In the genomic region with DNA sequence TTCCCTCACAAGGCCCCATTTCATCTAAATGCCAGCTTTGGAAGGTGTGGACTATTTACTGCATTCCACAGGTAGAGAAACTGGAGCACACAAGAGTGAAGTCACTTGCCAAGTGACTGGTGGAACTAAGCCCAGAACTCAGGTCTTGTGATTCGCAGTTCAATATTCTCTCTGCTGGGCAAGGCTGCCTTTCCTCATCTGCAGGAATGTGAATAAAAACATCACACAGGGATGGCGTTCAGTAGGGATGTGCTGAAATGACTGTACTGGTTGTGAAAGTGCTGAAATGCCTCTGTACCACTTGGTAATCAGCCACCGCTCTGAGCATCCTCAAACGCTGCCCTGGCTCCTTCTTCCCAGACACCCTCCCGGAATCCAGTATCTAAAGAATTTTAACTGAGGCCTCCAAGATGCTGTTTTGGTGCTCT, we compare ENCODE assay signal across 13 cellular contexts.
DNase-seq lines count a peak whose midpoint lies in the region; ATAC-seq and TF ChIP-seq lines count a peak whose summit lies in the region.
"Had no signal": no experiment of that assay in that cellular context is flagged by ENCODE, and none has a peak within 500 bp of the region (broad histone marks: within the 10 kb centered on the region; RNA-seq: fewer than 3 reads in every experiment).

No MANE protein-coding gene starts in this region.

- TF ChIP-seq CTCF in fibroblast of the aortic adventitia (IDR thresholded peaks at IDR 0.05; ENCODE audit: insufficient read depth, low read length) (no peak), retinal pigment epithelial cell (conservative IDR thresholded peaks at IDR 0.05; ENCODE audit: low read depth, low read length) (no peak)

- H3K27me3 Mint-ChIP-seq in activated T-helper 17 cell treated with anti-CD3 and anti-CD28 coated beads, Interleukin-2, amount 50 U/mL, for 72 hours, result no peaks in the 10 kb centered on the region
- H3K27me3 Mint-ChIP-seq in activated naive CD8-positive, alpha-beta T cell treated with anti-CD3 and anti-CD28 coated beads, Interleukin-2, amount 50 U/mL, for 24 hours, result no peaks in the 10 kb centered on the region

- H3K27ac Mint-ChIP-seq in activated T-helper 17 cell treated with anti-CD3 and anti-CD28 coated beads, Interleukin-2, amount 50 U/mL, for 72 hours, result no peak overlapping the region
- no peak overlapping the region for H3K27ac Mint-ChIP-seq in activated naive CD8-positive, alpha-beta T cell treated with anti-CD3 and anti-CD28 coated beads, Interleukin-2, amount 50 U/mL, for 24 hours
- H3K27ac Mint-ChIP-seq: CD8-positive, alpha-beta T cell had no signal

- no peaks in the 10 kb centered on the region for H3K36me3 Mint-ChIP-seq in activated T-helper 17 cell treated with anti-CD3 and anti-CD28 coated beads, Interleukin-2, amount 50 U/mL, for 72 hours (ENCODE audit: low read depth)
- H3K36me3 Mint-ChIP-seq in activated naive CD8-positive, alpha-beta T cell treated with anti-CD3 and anti-CD28 coated beads, Interleukin-2, amount 50 U/mL, for 24 hours (ENCODE audit: low read depth), result peaks cover 2% of the 10 kb centered on the region
- H3K36me3 Mint-ChIP-seq: CD8-positive, alpha-beta T cell had no signal

- DNase-seq in ELR (ENCODE audit: low read depth), result peak; percentile 21
- DNase-seq in fibroblast of the aortic adventitia (ENCODE audit: low read depth), result peak; percentile 94
- peak; percentile 46 for DNase-seq in retinal pigment epithelial cell (ENCODE audit: low read depth)
- no peak for DNase-seq in RPMI8226
- DNase-seq in activated naive CD4-positive, alpha-beta T cell treated with Interleukin-2 at 50 U/mL for 16 hours, result no peak
- DNase-seq in activated naive CD8-positive, alpha-beta T cell treated with anti-CD3 and anti-CD28 coated beads, Interleukin-2, amount 50 U/mL, for 24 hours, result no peak
- DNase-seq: adrenal gland; CD8-positive, alpha-beta T cell; stimulated activated CD4-positive, alpha-beta T cell treated with anti-CD3 and anti-CD28 coated beads, Interleukin-15, amount 100 ng/mL, for 24 hours; stimulated activated CD8-positive, alpha-beta memory T cell treated with anti-CD3 and anti-CD28 coated beads, Interleukin-4, amount 100 ng/mL, for 48 hours had no signal

- H3K4me3 ChIP-seq in fibroblast of the aortic adventitia (ENCODE audit: low read depth, low read length) (no peak overlapping the region), retinal pigment epithelial cell (ENCODE audit: low read length) (no peak overlapping the region)
- H3K4me3 ChIP-seq: adrenal gland had no signal

- no peaks in the 10 kb centered on the region for H3K9me3 Mint-ChIP-seq in activated T-helper 17 cell treated with anti-CD3 and anti-CD28 coated beads, Interleukin-2, amount 50 U/mL, for 72 hours
- no peaks in the 10 kb centered on the region for H3K9me3 Mint-ChIP-seq in activated naive CD8-positive, alpha-beta T cell treated with anti-CD3 and anti-CD28 coated beads, Interleukin-2, amount 50 U/mL, for 24 hours
- H3K9me3 Mint-ChIP-seq: CD8-positive, alpha-beta T cell; neural crest cell had no signal

- no peak overlapping the region for H3K4me3 Mint-ChIP-seq in activated T-helper 17 cell treated with anti-CD3 and anti-CD28 coated beads, Interleukin-2, amount 50 U/mL, for 72 hours
- no peak overlapping the region for H3K4me3 Mint-ChIP-seq in activated naive CD8-positive, alpha-beta T cell treated with anti-CD3 and anti-CD28 coated beads, Interleukin-2, amount 50 U/mL, for 24 hours
- H3K4me3 Mint-ChIP-seq: CD8-positive, alpha-beta T cell; neural crest cell had no signal

- H3K4me1 Mint-ChIP-seq in activated T-helper 17 cell treated with anti-CD3 and anti-CD28 coated beads, Interleukin-2, amount 50 U/mL, for 72 hours, result no peaks in the 10 kb centered on the region
- H3K4me1 Mint-ChIP-seq in activated naive CD8-positive, alpha-beta T cell treated with anti-CD3 and anti-CD28 coated beads, Interleukin-2, amount 50 U/mL, for 24 hours, result no peaks in the 10 kb centered on the region

- peak; percentile 31 for ATAC-seq in activated T-helper 17 cell treated with anti-CD3 and anti-CD28 coated beads, Interleukin-2, amount 50 U/mL, for 72 hours (replicated peaks)
- ATAC-seq in HG02885 (IDR thresholded peaks at IDR 0.05; ENCODE audit: poor library complexity, unreplicated experiment), result no peak
- ATAC-seq in activated naive CD8-positive, alpha-beta T cell treated with anti-CD3 and anti-CD28 coated beads, Interleukin-2, amount 50 U/mL, for 24 hours, result no peak
- ATAC-seq: CD8-positive, alpha-beta T cell had no signal

Comparison
In these comparisons a context has a peak if more than half of its experiments do, and no peak if none do; other contexts are left out.
1. DNase-seq: peak in ELR (single experiment), fibroblast of the aortic adventitia (single experiment) and retinal pigment epithelial cell (single experiment); none in RPMI8226 (single experiment), activated naive CD4-positive, alpha-beta T cell treated with Interleukin-2 at 50 U/mL for 16 hours (single experiment) and activated naive CD8-positive, alpha-beta T cell treated with anti-CD3 and anti-CD28 coated beads, Interleukin-2, amount 50 U/mL, for 24 hours (single experiment).